In the genomic region with DNA sequence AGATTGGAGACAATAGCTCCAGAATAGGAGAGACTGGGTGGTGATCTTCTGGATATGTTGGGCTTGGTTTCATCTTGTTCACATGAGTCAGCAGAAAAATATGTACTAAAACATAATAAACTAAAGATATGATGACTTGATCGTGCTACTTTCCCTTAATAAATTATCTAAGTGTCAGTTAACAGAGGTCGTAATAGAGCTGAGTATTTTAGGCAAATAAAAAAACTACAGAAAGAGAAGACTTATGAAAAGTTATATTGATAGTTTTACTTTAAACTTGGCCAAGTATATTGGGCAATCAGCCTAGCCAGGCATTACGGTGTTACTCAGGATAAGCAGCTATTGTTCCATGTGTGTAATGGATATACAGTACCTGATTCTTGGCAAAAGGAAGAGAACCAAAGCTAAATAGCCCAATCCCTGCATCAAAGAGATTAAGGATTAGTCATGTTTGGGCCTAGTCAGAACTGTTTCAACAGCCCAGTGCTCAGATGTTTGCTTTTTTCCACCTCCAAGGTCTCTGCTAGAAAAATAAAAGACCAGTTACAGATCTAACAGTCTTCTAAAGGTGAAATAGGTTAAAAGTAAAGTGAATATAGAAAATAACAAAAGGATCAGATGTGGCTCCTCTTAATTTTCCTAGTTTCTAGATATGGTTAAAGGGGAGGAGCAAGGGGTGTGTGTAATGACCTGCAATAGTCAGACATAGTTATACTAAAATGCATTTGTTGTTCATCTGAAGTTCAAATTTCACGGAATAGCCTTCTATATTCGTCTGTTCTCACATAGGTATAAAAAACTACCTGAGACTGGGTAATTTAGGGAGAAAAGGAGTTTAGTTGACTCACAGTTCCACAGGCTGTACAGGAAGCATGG, we compare ENCODE assay signal across 16 cellular contexts.
DNase-seq lines count a peak whose midpoint lies in the region; ATAC-seq, FAIRE-seq and TF ChIP-seq lines count a peak whose summit lies in the region.
"Had no signal": no experiment of that assay in that cellular context is flagged by ENCODE, and none has a peak within 500 bp of the region (broad histone marks: within the 10 kb centered on the region; RNA-seq: fewer than 3 reads in every experiment).

No MANE protein-coding gene starts in this region.

- TF ChIP-seq EP300 in esophagus muscularis mucosa (IDR thresholded peaks at IDR 0.05) = no peak
- TF ChIP-seq EP300 in tibial nerve (IDR thresholded peaks at IDR 0.05) = no peak

- H3K4me3 Mint-ChIP-seq in Calu3 (ENCODE audit: low read depth, unreplicated experiment) (no peak overlapping the region), nephron (no peak overlapping the region)
- H3K4me3 Mint-ChIP-seq: activated naive CD8-positive, alpha-beta T cell treated with anti-CD3 and anti-CD28 coated beads, Interleukin-2, amount 10 ng/mL, durations not matched to agents 7 days and 5 days; stimulated activated naive CD8-positive, alpha-beta T cell treated with anti-CD3 and anti-CD28 coated beads, Interleukin-15, amount 100 ng/mL, for 72 hours had no signal

- no peaks in the 10 kb centered on the region for H3K27me3 Mint-ChIP-seq in Calu3 (ENCODE audit: unreplicated experiment)
- no peaks in the 10 kb centered on the region for H3K27me3 Mint-ChIP-seq in nephron (ENCODE audit: low read depth)
- H3K27me3 Mint-ChIP-seq: activated naive CD8-positive, alpha-beta T cell treated with anti-CD3 and anti-CD28 coated beads, Interleukin-2, amount 10 ng/mL, durations not matched to agents 7 days and 5 days; stimulated activated naive CD8-positive, alpha-beta T cell treated with anti-CD3 and anti-CD28 coated beads, Interleukin-15, amount 100 ng/mL, for 72 hours had no signal

- no TSS peak for BruUV-seq in Calu3 (replicated peaks; lab: Mats Ljungman, UMichigan)

- H3K9me3 ChIP-seq in esophagus muscularis mucosa = no peaks in the 10 kb centered on the region
- no peaks in the 10 kb centered on the region for H3K9me3 ChIP-seq in tibial nerve
- H3K9me3 ChIP-seq: BLaER1 treated with 17β-estradiol and CSF1 and Interleukin-3, amounts not matched to agents 10 nM and 100 nM had no signal

- H3K36me3 Mint-ChIP-seq in Calu3 (ENCODE audit: insufficient read depth, unreplicated experiment) (no peaks in the 10 kb centered on the region), nephron (ENCODE audit: low read depth) (no peaks in the 10 kb centered on the region)
- H3K36me3 Mint-ChIP-seq: activated naive CD8-positive, alpha-beta T cell treated with anti-CD3 and anti-CD28 coated beads, Interleukin-2, amount 10 ng/mL, durations not matched to agents 7 days and 5 days had no signal

- CTCF ChIA-PET in Calu3 (lab: Charles Lee) = interaction anchor here (0.8 to 1.2 kb wide), 2 partner anchors 34 to 40 kb away, joined by 4 read pairs; no protein-coding TSS in a partner anchor

- ATAC-seq in HG02610 (IDR thresholded peaks at IDR 0.05; ENCODE audit: unreplicated experiment) = no peak
- ATAC-seq: left colon; stimulated activated naive CD8-positive, alpha-beta T cell treated with anti-CD3 and anti-CD28 coated beads, Interleukin-15, amount 100 ng/mL, for 72 hours had no signal

- intact Hi-C loops in Calu3 (cut with micrococcal nuclease; ENCODE audit: unreplicated experiment) = no loop called here
- intact Hi-C loops in esophagus muscularis mucosa (cut with DNase I) = no loop called here

- peak; percentile 4 for FAIRE-seq in endometrium (lab: Jason Lieb, UNC)

- TF ChIP-seq CTCF in Calu3 (IDR thresholded peaks at IDR 0.05; ENCODE audit: unreplicated experiment) (no peak), nephron (IDR thresholded peaks at IDR 0.05; ENCODE audit: unreplicated experiment in 3 of 3) (no peak), esophagus muscularis mucosa (IDR thresholded peaks at IDR 0.05) (no peak), tibial nerve (IDR thresholded peaks at IDR 0.05) (no peak)

- DNase-seq in Calu3 (peak; percentile 6), OCI-M1 (lab: John Stamatoyannopoulos, UW) (peak; percentile 54), esophagus muscularis mucosa (ENCODE audit: extremely low spot score) (no peak), tibial nerve (ENCODE audit: low spot score in 2 of 2) (no peak), SKM-1 (lab: John Stamatoyannopoulos, UW; ENCODE audit: unreplicated experiment) (no peak)
- DNase-seq: activated naive CD8-positive, alpha-beta T cell treated with anti-CD3 and anti-CD28 coated beads, Interleukin-2, amount 10 ng/mL, durations not matched to agents 7 days and 5 days; erythroblast; left colon; NCI-H1092 treated with DMSO at 0.1 percent for 48 hours; stimulated activated CD4-positive, alpha-beta T cell treated with anti-CD3 and anti-CD28 coated beads, Interleukin-2, amount 100 ng/mL, for 48 hours; stimulated activated naive CD8-positive, alpha-beta T cell treated with anti-CD3 and anti-CD28 coated beads, Interleukin-15, amount 100 ng/mL, for 72 hours; T-helper 1 cell had no signal

- no peak overlapping the region for H3K27ac ChIP-seq in esophagus muscularis mucosa (replicated peaks in 1 of 4)
- H3K27ac ChIP-seq in tibial nerve = peak overlapping the region in 1 of 4 donors; percentile 5
- H3K27ac ChIP-seq: BLaER1 treated with 17β-estradiol and CSF1 and Interleukin-3, amounts not matched to agents 10 nM and 100 nM had no signal

- H3K4me1 Mint-ChIP-seq in Calu3 (ENCODE audit: low read depth, unreplicated experiment) (peaks cover 17% of the 10 kb centered on the region), nephron (peaks cover 7% of the 10 kb centered on the region)
- H3K4me1 Mint-ChIP-seq: activated naive CD8-positive, alpha-beta T cell treated with anti-CD3 and anti-CD28 coated beads, Interleukin-2, amount 10 ng/mL, durations not matched to agents 7 days and 5 days; stimulated activated naive CD8-positive, alpha-beta T cell treated with anti-CD3 and anti-CD28 coated beads, Interleukin-15, amount 100 ng/mL, for 72 hours had no signal

- TF ChIP-seq POLR2A in esophagus muscularis mucosa (IDR thresholded peaks at IDR 0.05; ENCODE audit: low read depth) (no peak), tibial nerve (IDR thresholded peaks at IDR 0.05) (no peak)

- H3K4me3 ChIP-seq in esophagus muscularis mucosa (no peak overlapping the region), tibial nerve (no peak overlapping the region)
- H3K4me3 ChIP-seq: BLaER1 treated with 17β-estradiol and CSF1 and Interleukin-3, amounts not matched to agents 10 nM and 100 nM had no signal

- H3K4me1 ChIP-seq in esophagus muscularis mucosa = peaks cover 0 to 12% (median 3%) of the 10 kb centered on the region in 4 donors
- H3K4me1 ChIP-seq in tibial nerve = peaks cover 0 to 10% (median 0%) of the 10 kb centered on the region in 4 donors
- H3K4me1 ChIP-seq: BLaER1 treated with 17β-estradiol and CSF1 and Interleukin-3, amounts not matched to agents 10 nM and 100 nM had no signal

- H3K9me3 Mint-ChIP-seq in Calu3 (ENCODE audit: low read depth, unreplicated experiment) = no peaks in the 10 kb centered on the region
- H3K9me3 Mint-ChIP-seq in nephron = no peaks in the 10 kb centered on the region
- H3K9me3 Mint-ChIP-seq: activated naive CD8-positive, alpha-beta T cell treated with anti-CD3 and anti-CD28 coated beads, Interleukin-2, amount 10 ng/mL, durations not matched to agents 7 days and 5 days; stimulated activated naive CD8-positive, alpha-beta T cell treated with anti-CD3 and anti-CD28 coated beads, Interleukin-15, amount 100 ng/mL, for 72 hours had no signal

- WGBS in esophagus muscularis mucosa = 42% methylated on average over 5 of the region's 5 CpGs
- WGBS in tibial nerve, 2 donors = 41 to 45% methylated on average over 5 of the region's 5 CpGs

- H3K27ac Mint-ChIP-seq in Calu3 (ENCODE audit: unreplicated experiment) (peak overlapping the region; percentile 76), nephron (peak overlapping the region; percentile 47 to 70 (median 56))
- H3K27ac Mint-ChIP-seq: activated naive CD8-positive, alpha-beta T cell treated with anti-CD3 and anti-CD28 coated beads, Interleukin-2, amount 10 ng/mL, durations not matched to agents 7 days and 5 days; stimulated activated naive CD8-positive, alpha-beta T cell treated with anti-CD3 and anti-CD28 coated beads, Interleukin-15, amount 100 ng/mL, for 72 hours had no signal

- H3K36me3 ChIP-seq in esophagus muscularis mucosa = no peaks in the 10 kb centered on the region
- no peaks in the 10 kb centered on the region for H3K36me3 ChIP-seq in tibial nerve
- H3K36me3 ChIP-seq: BLaER1 treated with 17β-estradiol and CSF1 and Interleukin-3, amounts not matched to agents 10 nM and 100 nM had no signal

- H3K27me3 ChIP-seq in esophagus muscularis mucosa (no peaks in the 10 kb centered on the region), tibial nerve (no peaks in the 10 kb centered on the region)
- H3K27me3 ChIP-seq: BLaER1 treated with 17β-estradiol and CSF1 and Interleukin-3, amounts not matched to agents 10 nM and 100 nM had no signal

Comparison
In these comparisons a context has a peak if more than half of its experiments do, and no peak if none do; other contexts are left out.
1. DNase-seq: peak in Calu3 (single experiment) and OCI-M1 (single experiment); none in esophagus muscularis mucosa (single experiment), tibial nerve (0 of 2) and SKM-1 (single experiment).